ENCODE assay signal across 24 cellular contexts in genomic region chr11:64141081-64141783, GRCh38. TPM values are rescaled to one million over a fixed set of nuclear protein-coding genes. Genes with fewer than 3 reads are reported as not detected.
DNase-seq lines count a peak whose midpoint lies in the region; ATAC-seq and TF ChIP-seq lines count a peak whose summit lies in the region.
"Had no signal": no experiment of that assay in that cellular context is flagged by ENCODE, and none has a peak within 500 bp of the region (broad histone marks: within the 10 kb centered on the region; RNA-seq: fewer than 3 reads in every experiment).

No MANE protein-coding gene starts in this region.

- TF ChIP-seq CTCF in sigmoid colon (IDR thresholded peaks at IDR 0.05) (no peak), chondrocyte (IDR thresholded peaks at IDR 0.05) (no peak)

- peaks cover 0 to 55% (median 27%) of the 10 kb centered on the region in 4 donors for H3K4me1 ChIP-seq in sigmoid colon
- H3K4me1 ChIP-seq: right atrium auricular region, upper lobe of left lung had no signal

- no peak for ATAC-seq in stimulated activated naive CD8-positive, alpha-beta T cell treated with anti-CD3 and anti-CD28 coated beads, Interleukin-15, amount 100 ng/mL, for 72 hours
- ATAC-seq: activated CD4-positive, alpha-beta T cell treated with anti-CD3 and anti-CD28 coated beads for 36 hours; activated T-cell treated with anti-CD3 and anti-CD28 coated beads, Interleukin-2, amount 50 U/mL, for 4 hours had no signal

- intact Hi-C loops in sigmoid colon (cut with DNase I) = no loop called here

- no peaks in the 10 kb centered on the region for H3K36me3 Mint-ChIP-seq in chondrocyte (ENCODE audit: low read depth)
- H3K36me3 Mint-ChIP-seq: CD8-positive, alpha-beta memory T cell had no signal

- WGBS in sigmoid colon, 2 donors = 88 to 89% methylated on average over 21 of the region's 21 CpGs

- TF ChIP-seq EP300 in sigmoid colon (IDR thresholded peaks at IDR 0.05) = no peak

- no peaks in the 10 kb centered on the region for H3K9me3 ChIP-seq in sigmoid colon
- H3K9me3 ChIP-seq: right atrium auricular region, stomach, upper lobe of left lung had no signal

- DNase-seq in NCI-H1092 treated with DMSO at 0.1 percent for 48 hours (lab: John Stamatoyannopoulos, UW) (peak; percentile 52), NCI-H1092 (lab: John Stamatoyannopoulos, UW) (no peak), astrocyte of the hippocampus (ENCODE audit: low read depth, low spot score) (peak; percentile 57), left kidney (ENCODE audit: low read depth, low spot score) (peak; percentile 93), sigmoid colon (peak; percentile 85), NCI-H2029 treated with DMSO at 0.1 percent for 48 hours (lab: John Stamatoyannopoulos, UW) (no peak), chondrocyte (ENCODE audit: low spot score) (no peak)
- no peak for DNase-seq in stimulated activated naive CD8-positive, alpha-beta T cell treated with anti-CD3 and anti-CD28 coated beads, Interleukin-15, amount 100 ng/mL, for 72 hours
- DNase-seq: 8988T; activated CD4-positive, alpha-beta T cell treated with anti-CD3 and anti-CD28 coated beads for 36 hours; activated naive CD4-positive, alpha-beta T cell; activated T-cell treated with anti-CD3 and anti-CD28 coated beads, Interleukin-2, amount 50 U/mL, for 4 hours; CD8-positive, alpha-beta memory T cell; dermis blood vessel endothelial cell; KG1; kidney glomerular epithelial cell; mesendoderm; NCI-H146; NCI-H510A treated with DMSO at 0.1 percent for 48 hours; NK-92 treated with Interleukin-12 subunit alpha and Interleukin-12 subunit beta, amount 100 ng/mL, for 24 hours; stomach had no signal

- H3K36me3 ChIP-seq in sigmoid colon = no peaks in the 10 kb centered on the region
- H3K36me3 ChIP-seq: right atrium auricular region, stomach, upper lobe of left lung had no signal

- no peak overlapping the region for H3K4me3 Mint-ChIP-seq in stimulated activated naive CD8-positive, alpha-beta T cell treated with anti-CD3 and anti-CD28 coated beads, Interleukin-15, amount 100 ng/mL, for 72 hours
- no peak overlapping the region for H3K4me3 Mint-ChIP-seq in chondrocyte (ENCODE audit: unreplicated experiment)
- H3K4me3 Mint-ChIP-seq: activated CD4-positive, alpha-beta T cell treated with anti-CD3 and anti-CD28 coated beads for 36 hours; activated T-cell treated with anti-CD3 and anti-CD28 coated beads, Interleukin-2, amount 50 U/mL, for 4 hours; B cell; CD8-positive, alpha-beta memory T cell had no signal

- peak overlapping the region in 3 of 4 donors; percentile 62 to 77 (median 67) for H3K27ac ChIP-seq in sigmoid colon
- H3K27ac ChIP-seq: right atrium auricular region, stomach, upper lobe of left lung had no signal

- no peaks in the 10 kb centered on the region for H3K27me3 Mint-ChIP-seq in stimulated activated naive CD8-positive, alpha-beta T cell treated with anti-CD3 and anti-CD28 coated beads, Interleukin-15, amount 100 ng/mL, for 72 hours
- H3K27me3 Mint-ChIP-seq in chondrocyte (ENCODE audit: low read depth) = no peaks in the 10 kb centered on the region
- H3K27me3 Mint-ChIP-seq: activated CD4-positive, alpha-beta T cell treated with anti-CD3 and anti-CD28 coated beads for 36 hours; B cell; CD8-positive, alpha-beta memory T cell had no signal

- H3K4me1 Mint-ChIP-seq in stimulated activated naive CD8-positive, alpha-beta T cell treated with anti-CD3 and anti-CD28 coated beads, Interleukin-15, amount 100 ng/mL, for 72 hours = peaks cover 11% of the 10 kb centered on the region
- no peaks in the 10 kb centered on the region for H3K4me1 Mint-ChIP-seq in chondrocyte (ENCODE audit: low read depth)

- no peaks in the 10 kb centered on the region for H3K27me3 ChIP-seq in sigmoid colon
- H3K27me3 ChIP-seq: right atrium auricular region, stomach, upper lobe of left lung had no signal

- no peak for TF ChIP-seq POLR2A in sigmoid colon (IDR thresholded peaks at IDR 0.05)

- no peaks in the 10 kb centered on the region for H3K9me3 Mint-ChIP-seq in stimulated activated naive CD8-positive, alpha-beta T cell treated with anti-CD3 and anti-CD28 coated beads, Interleukin-15, amount 100 ng/mL, for 72 hours
- no peaks in the 10 kb centered on the region for H3K9me3 Mint-ChIP-seq in chondrocyte (ENCODE audit: low read depth)
- H3K9me3 Mint-ChIP-seq: activated T-cell treated with anti-CD3 and anti-CD28 coated beads, Interleukin-2, amount 50 U/mL, for 4 hours; CD8-positive, alpha-beta memory T cell had no signal

- no peak overlapping the region for H3K27ac Mint-ChIP-seq in stimulated activated naive CD8-positive, alpha-beta T cell treated with anti-CD3 and anti-CD28 coated beads, Interleukin-15, amount 100 ng/mL, for 72 hours
- H3K27ac Mint-ChIP-seq in chondrocyte (ENCODE audit: unreplicated experiment) = no peak overlapping the region
- H3K27ac Mint-ChIP-seq: activated CD4-positive, alpha-beta T cell treated with anti-CD3 and anti-CD28 coated beads for 36 hours; B cell had no signal

- H3K4me3 ChIP-seq in sigmoid colon = no peak overlapping the region
- H3K4me3 ChIP-seq: right atrium auricular region, stomach, upper lobe of left lung had no signal

RNA-seq across cellular contexts. Expression of gene MACROD1, which starts 24.7 kb away (rescaled TPM):
- total RNA-seq in sigmoid colon = 10 to 100 TPM; 23.3 to 33.9 (median 25.8) TPM
- polyA plus RNA-seq in sigmoid colon = 10 to 100 TPM; 14.2 to 16.8 (median 14.8) TPM
- 15.7 to 20.6 TPM (median 16.9 TPM) in 3 replicates for total RNA-seq in chondrocyte

RNA-seq across cellular contexts. Expression of gene STIP1, which starts 44.7 kb away (rescaled TPM):
- total RNA-seq in sigmoid colon = 10 to 100 TPM; 58.2 to 90.3 (median 81.0) TPM
- polyA plus RNA-seq in sigmoid colon = 10 to 100 TPM; 38.4 to 84.3 (median 50.2) TPM
- total RNA-seq in chondrocyte = 108 to 129 TPM (median 109 TPM) in 3 replicates

Comparison
In these comparisons a context has a peak if more than half of its experiments do, and no peak if none do; other contexts are left out.
1. DNase-seq: peak in NCI-H1092 treated with DMSO at 0.1 percent for 48 hours (single experiment), astrocyte of the hippocampus (single experiment), left kidney (single experiment) and sigmoid colon (single experiment); none in NCI-H1092 (single experiment), NCI-H2029 treated with DMSO at 0.1 percent for 48 hours (single experiment), stimulated activated naive CD8-positive, alpha-beta T cell treated with anti-CD3 and anti-CD28 coated beads, Interleukin-15, amount 100 ng/mL, for 72 hours (0 of 2) and chondrocyte (single experiment).